8 cellular contexts compared by ENCODE assay signal in genomic region chr19:3970313-3970807, GRCh38. TPM values are rescaled to one million over a fixed set of nuclear protein-coding genes. Genes with fewer than 3 reads are reported as not detected.
DNase-seq lines count a peak whose midpoint lies in the region; ATAC-seq and TF ChIP-seq lines count a peak whose summit lies in the region.

No MANE protein-coding gene starts in this region.

- no peaks in the 10 kb centered on the region for H3K27me3 Mint-ChIP-seq in dendritic cell treated with granulocyte-macrophage colony-stimulating factor and Interleukin-4, amounts not matched to agents 40 ng/mL and 50 ng/mL, for 4 days
- H3K27me3 Mint-ChIP-seq in natural killer cell (ENCODE audit: low read depth in 2 of 2), result no peaks in the 10 kb centered on the region

- H3K27me3 ChIP-seq in Karpas-422 (ENCODE audit: low read length), result no peaks in the 10 kb centered on the region

- H2AFZ ChIP-seq in Karpas-422 (ENCODE audit: low read length), result no peak overlapping the region

- peaks cover 24% of the 10 kb centered on the region for H3K79me2 ChIP-seq in Karpas-422 (ENCODE audit: low read length)

- H3K4me2 ChIP-seq in Karpas-422 (ENCODE audit: low read depth, low read length, poor library complexity, severe bottlenecking), result peak overlapping the region; percentile 92

- H3K27ac ChIP-seq in Karpas-422 (ENCODE audit: low read length), result no peak overlapping the region; the same call in 1 of the 2 replicates

- peaks cover 59% of the 10 kb centered on the region for H3K36me3 Mint-ChIP-seq in dendritic cell treated with granulocyte-macrophage colony-stimulating factor and Interleukin-4, amounts not matched to agents 40 ng/mL and 50 ng/mL, for 4 days (ENCODE audit: low read depth)
- H3K36me3 Mint-ChIP-seq in natural killer cell, result no peaks in the 10 kb centered on the region

- H3K9me2 ChIP-seq in Karpas-422 (replicated peaks; ENCODE audit: insufficient read depth, low read length), result no peaks in the 10 kb centered on the region

- peak overlapping the region; percentile 96 for H3K9ac ChIP-seq in Karpas-422 (ENCODE audit: low read length)

- intact Hi-C loops in dendritic cell treated with granulocyte-macrophage colony-stimulating factor and Interleukin-4, amounts not matched to agents 40 ng/mL and 50 ng/mL, for 4 days (cut with micrococcal nuclease), result no loop called here
- intact Hi-C loops in natural killer cell (cut with micrococcal nuclease), result no loop called here

- H3K4me3 ChIP-seq in AG10803 (ENCODE audit: low read length) (peak overlapping the region; percentile 94), Karpas-422 (ENCODE audit: low read length) (peak overlapping the region; percentile 94)

- H4K20me1 ChIP-seq in Karpas-422 (ENCODE audit: insufficient read depth, low read depth, low read length), result peaks cover 11% of the 10 kb centered on the region; the same call in 1 of the 2 replicates

- peaks cover 5% of the 10 kb centered on the region; the same call in 1 of the 2 replicates for H3K36me3 ChIP-seq in Karpas-422 (ENCODE audit: insufficient read depth, low read length)

- H3K9me3 Mint-ChIP-seq in dendritic cell treated with granulocyte-macrophage colony-stimulating factor and Interleukin-4, amounts not matched to agents 40 ng/mL and 50 ng/mL, for 4 days, result no peaks in the 10 kb centered on the region
- no peaks in the 10 kb centered on the region for H3K9me3 Mint-ChIP-seq in natural killer cell

- no peaks in the 10 kb centered on the region for H3K9me3 ChIP-seq in Karpas-422 (ENCODE audit: low read length)

- H3K4me1 Mint-ChIP-seq in dendritic cell treated with granulocyte-macrophage colony-stimulating factor and Interleukin-4, amounts not matched to agents 40 ng/mL and 50 ng/mL, for 4 days (ENCODE audit: low read depth), result peaks cover 25% of the 10 kb centered on the region
- peaks cover 22 to 29% of the 10 kb centered on the region in 2 donors for H3K4me1 Mint-ChIP-seq in natural killer cell

- H3K4me3 Mint-ChIP-seq in dendritic cell treated with granulocyte-macrophage colony-stimulating factor and Interleukin-4, amounts not matched to agents 40 ng/mL and 50 ng/mL, for 4 days, result peak overlapping the region; percentile 94
- peak overlapping the region; percentile 91 for H3K4me3 Mint-ChIP-seq in natural killer cell

- no peak for ATAC-seq in natural killer cell
- no peak for ATAC-seq in GM21786 (IDR thresholded peaks at IDR 0.05; ENCODE audit: unreplicated experiment)

- DNase-seq in AG10803 (ENCODE audit: low read depth) (no peak), Karpas-422 (no peak), natural killer cell (no peak), NCI-H82 treated with DMSO at 0.1 percent for 48 hours (lab: John Stamatoyannopoulos, UW; ENCODE audit: unreplicated experiment) (no peak), HT-29 (ENCODE audit: low spot score) (no peak), NCI-H226 (no peak)

- H3K4me1 ChIP-seq in Karpas-422 (ENCODE audit: low read length), result peaks cover 15% of the 10 kb centered on the region

- H3K27ac Mint-ChIP-seq in dendritic cell treated with granulocyte-macrophage colony-stimulating factor and Interleukin-4, amounts not matched to agents 40 ng/mL and 50 ng/mL, for 4 days, result peak overlapping the region; percentile 88
- H3K27ac Mint-ChIP-seq in natural killer cell, result peak overlapping the region; percentile 77 to 87

- TF ChIP-seq CTCF in AG10803 (conservative IDR thresholded peaks at IDR 0.05; ENCODE audit: low read length) (no peak), natural killer cell (IDR thresholded peaks at IDR 0.05) (no peak)

RNA-seq across cellular contexts. Expression of gene DAPK3, which starts 0.5 kb away (rescaled TPM):
- 17.2 and 52.5 TPM in 2 replicates for total RNA-seq in Karpas-422 (2014; rRNA removed; shearing (Covaris generic); ENCODE audit: low replicate concordance)
- 10 to 100 TPM; 54.3 to 66.4 (median 58.1) TPM for total RNA-seq in natural killer cell
- 75.4 and 84.8 TPM in 2 replicates for total RNA-seq in HT-29 (2014; rRNA removed; shearing (Covaris generic))

RNA-seq across cellular contexts. Expression of gene EEF2, which starts 14.9 kb away (rescaled TPM):
- 1,644 and 3,073 TPM in 2 replicates for total RNA-seq in Karpas-422 (2014; rRNA removed; shearing (Covaris generic); ENCODE audit: low replicate concordance)
- 1,000 to 10,000 TPM; 1,302 to 1,442 (median 1,437) TPM for total RNA-seq in natural killer cell
- total RNA-seq in HT-29 (2014; rRNA removed; shearing (Covaris generic)), result 2,153 and 2,165 TPM in 2 replicates

RNA-seq across cellular contexts. Expression of gene PIAS4, which starts 37.2 kb away (rescaled TPM):
- 17.3 and 55.1 TPM in 2 replicates for total RNA-seq in Karpas-422 (2014; rRNA removed; shearing (Covaris generic); ENCODE audit: low replicate concordance)
- total RNA-seq in natural killer cell, result 10 to 100 TPM; 25.4 to 39.4 (median 26.8) TPM
- total RNA-seq in HT-29 (2014; rRNA removed; shearing (Covaris generic)), result 40.6 and 40.8 TPM in 2 replicates

RNA-seq across cellular contexts. Expression of gene NMRK2, which starts 37.5 kb away (rescaled TPM):
- total RNA-seq in Karpas-422 (2014; rRNA removed; shearing (Covaris generic); ENCODE audit: low replicate concordance), result not detected in 2 replicates
- not detected for total RNA-seq in natural killer cell
- not detected in 2 replicates for total RNA-seq in HT-29 (2014; rRNA removed; shearing (Covaris generic))
